Comparison of ENCODE assay signal across 15 cellular contexts in the genomic region with DNA sequence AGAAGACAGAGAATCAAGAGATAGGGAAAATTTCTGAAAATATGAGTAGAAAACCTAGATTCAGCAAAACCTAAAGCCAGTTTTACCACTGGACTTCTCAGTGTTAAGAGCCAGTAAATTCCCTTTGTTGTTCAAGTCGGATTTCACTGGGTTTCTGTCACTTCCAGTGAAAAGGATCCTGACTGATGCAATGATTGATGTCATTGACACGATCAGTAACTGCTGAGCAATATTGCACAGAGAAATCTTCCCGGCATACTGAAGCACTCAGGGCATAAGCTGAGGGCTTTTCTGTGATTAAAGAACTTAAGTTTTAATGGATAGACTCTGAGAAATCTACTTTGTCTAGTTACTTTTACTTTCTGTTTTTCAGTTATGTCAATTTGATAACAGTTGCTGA.
DNase-seq lines count a peak whose midpoint lies in the region; ATAC-seq and TF ChIP-seq lines count a peak whose summit lies in the region.
"Had no signal": no experiment of that assay in that cellular context is flagged by ENCODE, and none has a peak within 500 bp of the region (broad histone marks: within the 10 kb centered on the region; RNA-seq: fewer than 3 reads in every experiment).

No MANE protein-coding gene starts in this region.

- no peak for ATAC-seq in activated T-cell treated with anti-CD3 and anti-CD28 coated beads, Interleukin-2, amount 50 U/mL, for 4 hours

- WGBS in spleen, 5 donors = 13 to 69% (median 26%) methylated on average over 3 of the region's 3 CpGs

- H3K36me3 ChIP-seq in adipocyte (ENCODE audit: control insufficient read depth, insufficient read depth, low read length, severe bottlenecking) (no peaks in the 10 kb centered on the region), spleen (no peaks in the 10 kb centered on the region)

- H3K4me1 ChIP-seq in adipocyte (ENCODE audit: control insufficient read depth, insufficient read depth, low read length) (peaks cover 29% of the 10 kb centered on the region), spleen (peaks cover 8 to 75% (median 56%) of the 10 kb centered on the region in 6 donors)

- intact Hi-C loops in spleen (cut with DNase I; ENCODE audit: low total_unique reads) = no loop called here

- H3K9me3 Mint-ChIP-seq in activated T-cell treated with anti-CD3 and anti-CD28 coated beads, Interleukin-2, amount 50 U/mL, for 4 hours = no peaks in the 10 kb centered on the region
- H3K9me3 Mint-ChIP-seq: endodermal cell, mesothelial cell of epicardium had no signal

- H3K36me3 Mint-ChIP-seq in activated T-cell treated with anti-CD3 and anti-CD28 coated beads, Interleukin-2, amount 50 U/mL, for 4 hours (ENCODE audit: insufficient read depth) = peaks cover 11% of the 10 kb centered on the region
- H3K36me3 Mint-ChIP-seq: mesothelial cell of epicardium had no signal

- H3K4me3 ChIP-seq in adipocyte (ENCODE audit: low read length) (peak overlapping the region; percentile 61), spleen (peak overlapping the region in 4 of 8 donors; percentile 1 to 41 (median 2))

- H3K27me3 Mint-ChIP-seq in activated T-cell treated with anti-CD3 and anti-CD28 coated beads, Interleukin-2, amount 50 U/mL, for 4 hours (ENCODE audit: low read depth) = no peaks in the 10 kb centered on the region

- no peaks in the 10 kb centered on the region for H3K9me3 ChIP-seq in adipocyte (ENCODE audit: control insufficient read depth, low read length)
- no peaks in the 10 kb centered on the region for H3K9me3 ChIP-seq in spleen

- no peak overlapping the region for H3K9ac ChIP-seq in adipocyte (ENCODE audit: low read length)

- H3K27ac ChIP-seq in spleen = peak overlapping the region in 7 of 8 donors; percentile 64 to 84 (median 81)

- no peak for TF ChIP-seq CTCF in spleen (IDR thresholded peaks at IDR 0.05 in 8 of 11, conservative IDR thresholded peaks at IDR 0.05 in 3 of 11)
- no peak for TF ChIP-seq CTCF in GM10266 (IDR thresholded peaks at IDR 0.05; ENCODE audit: control insufficient read depth, insufficient read depth, low read depth, missing control alignments)

- H3K4me3 Mint-ChIP-seq in activated T-cell treated with anti-CD3 and anti-CD28 coated beads, Interleukin-2, amount 50 U/mL, for 4 hours = peak overlapping the region; percentile 33
- H3K4me3 Mint-ChIP-seq: endodermal cell, mesothelial cell of epicardium had no signal

- peaks cover 34% of the 10 kb centered on the region for H3K4me1 Mint-ChIP-seq in activated T-cell treated with anti-CD3 and anti-CD28 coated beads, Interleukin-2, amount 50 U/mL, for 4 hours (ENCODE audit: low read depth)

- no peak for DNase-seq in activated T-cell treated with anti-CD3 and anti-CD28 coated beads, Interleukin-2, amount 50 U/mL, for 4 hours
- no peak for DNase-seq in activated T-cell treated with anti-CD3 and anti-CD28 coated beads, Interleukin-2, amount 50 U/mL, for 48 hours
- DNase-seq in adipocyte (ENCODE audit: low read depth) (peak; percentile 19), iris pigment epithelial cell (ENCODE audit: low read depth) (peak; percentile 30), spleen (no peak), DMS153 (lab: John Stamatoyannopoulos, UW) (no peak), GM10266 (ENCODE audit: extremely low spot score) (no peak)
- no peak for DNase-seq in stimulated activated CD4-positive, alpha-beta T cell treated with anti-CD3 and anti-CD28 coated beads, Interleukin-4, amount 100 ng/mL, for 4 hours
- DNase-seq: activated CD4-positive, CD25-positive, alpha-beta regulatory T cell; endodermal cell; head of caudate nucleus; NCI-H1105; right cardiac atrium; SHP77 had no signal

- no peak for TF ChIP-seq POLR2A in spleen (IDR thresholded peaks at IDR 0.05)

- H3K27me3 ChIP-seq in adipocyte (replicated peaks; ENCODE audit: control insufficient read depth, insufficient read depth, low read length) (no peaks in the 10 kb centered on the region), spleen (replicated peaks in 1 of 7) (no peaks in the 10 kb centered on the region)

Comparison
In these comparisons a context has a peak if more than half of its experiments do, and no peak if none do; other contexts are left out.
1. DNase-seq: peak in adipocyte (single experiment) and iris pigment epithelial cell (single experiment); none in activated T-cell treated with anti-CD3 and anti-CD28 coated beads, Interleukin-2, amount 50 U/mL, for 4 hours (single experiment), activated T-cell treated with anti-CD3 and anti-CD28 coated beads, Interleukin-2, amount 50 U/mL, for 48 hours (0 of 2), spleen (single experiment), DMS153 (single experiment), GM10266 (single experiment) and stimulated activated CD4-positive, alpha-beta T cell treated with anti-CD3 and anti-CD28 coated beads, Interleukin-4, amount 100 ng/mL, for 4 hours (0 of 2).